In the genomic region with DNA sequence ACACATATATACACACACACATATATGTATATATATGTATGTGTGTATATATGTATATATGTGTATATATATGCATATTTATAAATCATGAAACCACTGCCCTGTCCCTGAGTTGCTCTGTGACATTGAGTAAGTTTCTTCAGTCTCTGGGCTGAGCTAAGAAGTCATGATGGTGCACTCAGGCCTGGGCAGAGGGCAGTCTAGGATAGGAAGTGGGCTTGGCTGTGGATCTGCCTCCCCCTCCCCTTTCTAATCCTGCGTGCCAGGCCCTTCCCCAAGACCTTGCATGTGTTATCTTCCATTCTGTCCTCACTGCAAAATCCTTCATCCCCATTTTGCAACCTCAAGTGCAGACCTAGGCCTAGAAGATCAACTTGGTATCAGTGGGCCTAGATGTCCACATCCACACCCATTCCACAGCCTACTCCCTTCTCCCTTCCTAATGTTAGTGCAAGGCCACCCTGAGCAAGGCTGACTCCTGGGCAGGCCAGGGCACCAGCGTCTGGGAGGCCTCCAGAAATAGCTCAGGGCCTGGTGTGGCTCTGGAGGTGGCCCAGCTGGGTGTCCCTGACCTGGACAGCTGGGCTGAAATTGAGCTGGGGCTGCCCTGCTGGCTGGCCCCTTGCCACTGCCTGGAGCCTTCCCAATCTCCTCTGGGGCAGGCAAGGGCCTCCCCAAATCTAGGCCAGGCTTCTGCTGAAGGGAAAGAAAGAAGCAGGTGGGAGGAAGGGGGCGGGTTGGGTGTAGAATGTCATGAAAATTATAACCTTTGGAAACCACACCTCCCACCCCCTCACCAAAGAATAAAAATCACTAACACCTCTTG, we compare ENCODE assay signal across 9 cellular contexts. TPM values are rescaled to one million over a fixed set of nuclear protein-coding genes. Genes with fewer than 3 reads are reported as not detected.
DNase-seq lines count a peak whose midpoint lies in the region; ATAC-seq and TF ChIP-seq lines count a peak whose summit lies in the region.
"Had no signal": no experiment of that assay in that cellular context is flagged by ENCODE, and none has a peak within 500 bp of the region (broad histone marks: within the 10 kb centered on the region; RNA-seq: fewer than 3 reads in every experiment).

No MANE protein-coding gene starts in this region.

- H3K79me2 ChIP-seq in DND-41 (ENCODE audit: insufficient read depth, low read length): peaks cover 30% of the 10 kb centered on the region

- peak overlapping the region; percentile 98 for H3K4me2 ChIP-seq in DND-41 (ENCODE audit: insufficient read depth, low read length)

- H3K9me3 ChIP-seq in DND-41 (ENCODE audit: insufficient read depth, low read length, severe bottlenecking): no peaks in the 10 kb centered on the region
- no peaks in the 10 kb centered on the region for H3K9me3 ChIP-seq in ovary

- TF ChIP-seq CTCF in DND-41 (IDR thresholded peaks at IDR 0.05; ENCODE audit: borderline replicate concordance, extremely low read depth, low read length, poor library complexity, severe bottlenecking) (peak; percentile 6), coronary artery (IDR thresholded peaks at IDR 0.05) (no peak), ovary (IDR thresholded peaks at IDR 0.05) (no peak)

- peak overlapping the region in 1 of 2 experiments; percentile 19; a peak in 1 of 4 replicates for H3K4me3 ChIP-seq in DND-41 (ENCODE audit: low read depth in 1 of 2, low read length in 2 of 2)
- H3K4me3 ChIP-seq in coronary artery: peak overlapping the region; percentile 6
- no peak overlapping the region for H3K4me3 ChIP-seq in ovary

- H2AFZ ChIP-seq in DND-41 (ENCODE audit: low read depth, low read length): no peak overlapping the region

- no peaks in the 10 kb centered on the region; the same call in 1 of the 2 replicates for H4K20me1 ChIP-seq in DND-41 (ENCODE audit: insufficient read depth, low read length)

- H3K27me3 ChIP-seq in DND-41 (ENCODE audit: insufficient read depth, low read length, poor library complexity) (no peaks in the 10 kb centered on the region), ovary (no peaks in the 10 kb centered on the region)

- no peak for ATAC-seq in DND-41 (ENCODE audit: insufficient read depth, low read depth)
- ATAC-seq in GM21528 (IDR thresholded peaks at IDR 0.05; ENCODE audit: low FRiP score, unreplicated experiment): no peak

- 50 to 67% (median 57%) methylated on average over 3 of the region's 3 CpGs for WGBS in ovary, 3 donors

- TF ChIP-seq EP300 in ovary (IDR thresholded peaks at IDR 0.05): no peak

- DNase-seq in DND-41 (no peak), RPMI8226 (peak; percentile 28), coronary artery (ENCODE audit: low spot score) (no peak), ovary (peak in 4 of 5 donors; percentile 57 to 81 (median 73)), OCI-M2 (lab: John Stamatoyannopoulos, UW; ENCODE audit: unreplicated experiment) (no peak), pons (ENCODE audit: low spot score) (no peak), NCI-H1092 (lab: John Stamatoyannopoulos, UW) (no peak)
- DNase-seq: NCI-H2081 treated with DMSO at 0.1 percent for 48 hours had no signal

- TF ChIP-seq POLR2A in ovary (IDR thresholded peaks at IDR 0.05): no peak

- H3K27ac ChIP-seq in DND-41 (ENCODE audit: low read length) (0 out of 2 replicates have a peak overlapping the region, but pooled peaks have one; percentile 2), coronary artery (peak overlapping the region in 1 of 2 donors; percentile 15), ovary (no peak overlapping the region)

- peak overlapping the region; percentile 26; the same call in 1 of the 2 replicates for H3K9ac ChIP-seq in DND-41 (ENCODE audit: low read depth, low read length)

- no peaks in the 10 kb centered on the region; the same call in 1 of the 2 replicates for H3K36me3 ChIP-seq in DND-41 (ENCODE audit: insufficient read depth, low read length)
- no peaks in the 10 kb centered on the region for H3K36me3 ChIP-seq in ovary

- peaks cover 33% of the 10 kb centered on the region for H3K4me1 ChIP-seq in DND-41 (ENCODE audit: insufficient read depth, low read length)
- H3K4me1 ChIP-seq in ovary (ENCODE audit: insufficient read depth): peaks cover 6% of the 10 kb centered on the region

- intact Hi-C loops in ovary (cut with DNase I): no loop called here

RNA-seq across cellular contexts. Expression of a gene that starts 1.9 kb away (rescaled TPM):
- 1 to 10 TPM; 2.3 to 6.6 (median 3.9) TPM for total RNA-seq in ovary
- 1 to 10 TPM; 2.1 to 2.5 TPM for polyA plus RNA-seq in ovary

Comparison
In these comparisons a context has a peak if more than half of its experiments do, and no peak if none do; other contexts are left out.
1. DNase-seq: peak in RPMI8226 (single experiment) and ovary (4 of 5); none in DND-41 (single experiment), coronary artery (single experiment), OCI-M2 (single experiment), pons (single experiment) and NCI-H1092 (single experiment).